ENCODE assay signal across 6 cellular contexts in genomic region chrX:52914704-52915103, GRCh38. TPM values are rescaled to one million over a fixed set of nuclear protein-coding genes. Genes with fewer than 3 reads are reported as not detected.
"Had no signal": no experiment of that assay in that cellular context is flagged by ENCODE, and none has a peak within 500 bp of the region (broad histone marks: within the 10 kb centered on the region; RNA-seq: fewer than 3 reads in every experiment).

No MANE protein-coding gene starts in this region.

RNA-seq across cellular contexts. Expression of gene XAGE3, which starts 46.8 kb away (rescaled TPM):
- total RNA-seq: GM23338, H1, H9, HT-29, IMR-90, K562 had no signal
- polyA plus RNA-seq: GM23338, H1, IMR-90 had no signal
